4 cellular contexts compared by ENCODE assay signal in the genomic region with DNA sequence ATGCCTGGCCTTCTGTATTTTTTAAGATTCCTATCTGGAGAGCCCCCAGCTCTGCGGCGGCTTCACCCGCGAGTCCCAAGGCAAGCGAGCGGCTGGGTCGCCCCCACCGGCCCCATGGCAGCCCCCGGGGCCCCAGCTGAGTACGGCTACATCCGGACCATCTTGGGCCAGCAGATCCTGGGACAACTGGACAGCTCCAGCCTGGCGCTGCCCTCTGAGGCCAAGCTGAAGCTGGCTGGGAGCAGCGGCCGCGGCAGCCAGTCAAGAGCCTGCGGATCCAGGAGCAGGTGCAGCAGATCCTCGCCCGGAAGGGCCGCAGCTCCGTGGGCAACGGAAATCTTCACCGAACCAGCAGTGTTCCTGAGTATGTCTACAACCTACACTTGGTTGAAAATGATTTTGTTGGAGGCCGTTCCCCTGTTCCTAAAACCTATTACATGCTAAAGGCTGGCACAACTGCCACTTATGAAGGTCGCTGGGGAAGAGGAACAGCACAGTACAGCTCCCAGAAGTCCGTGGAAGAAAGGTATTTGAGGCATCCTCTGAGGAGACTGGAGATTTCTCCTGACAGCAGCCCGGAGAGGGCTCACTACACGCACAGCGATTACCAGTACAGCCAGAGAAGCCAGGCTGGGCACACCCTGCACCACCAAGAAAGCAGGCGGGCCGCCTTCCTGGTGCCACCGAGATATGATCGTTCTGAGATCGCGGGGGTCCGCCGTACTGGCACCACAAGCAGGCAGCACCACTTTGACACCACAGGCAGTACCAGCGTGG. TPM values are rescaled to one million over a fixed set of nuclear protein-coding genes. Genes with fewer than 3 reads are reported as not detected.
"Had no signal": no experiment of that assay in that cellular context is flagged by ENCODE, and none has a peak within 500 bp of the region (broad histone marks: within the 10 kb centered on the region; RNA-seq: fewer than 3 reads in every experiment).

No MANE protein-coding gene starts in this region.

RNA-seq across cellular contexts. Expression of gene CD27, which starts 33.0 kb away (rescaled TPM):
- total RNA-seq: HT1080, MCF 10A, PC-9, RPMI7951 had no signal
